ENCODE assay signal across 13 cellular contexts in genomic region chr15:90364251-90364650, GRCh38. TPM values are rescaled to one million over a fixed set of nuclear protein-coding genes. Genes with fewer than 3 reads are reported as not detected.
A peak's percentile ranks its signal among the peaks of the same experiment; 100 is the strongest.
DNase-seq lines count a peak whose midpoint lies in the region; ATAC-seq and TF ChIP-seq lines count a peak whose summit lies in the region.
"Had no signal": no experiment of that assay in that cellular context is flagged by ENCODE, and none has a peak within 500 bp of the region (broad histone marks: within the 10 kb centered on the region; RNA-seq: fewer than 3 reads in every experiment).

No MANE protein-coding gene starts in this region.

- TF ChIP-seq CTCF in epithelial cell of proximal tubule (conservative IDR thresholded peaks at IDR 0.05; ENCODE audit: low read depth, low read length) (no peak), GM10248 (IDR thresholded peaks at IDR 0.05; ENCODE audit: control extremely low read depth, extremely low read depth, low read depth, missing control alignments) (no peak)

- no peak overlapping the region for H3K4me3 ChIP-seq in epithelial cell of proximal tubule (ENCODE audit: low read depth, low read length)

- CTCF ChIA-PET in GM10248 (lab: Yijun Ruan, JAX) = interaction anchor here (2.5 to 6.6 kb wide), 3 partner anchors 12 to 45 kb away, joined by 8 to 40 read pairs (median 29); no protein-coding TSS in a partner anchor

- POLR2A ChIA-PET in GM10248 (lab: Yijun Ruan, JAX) = interaction anchor here (0.6 kb wide), 1 partner anchor 8 kb away, joined by 4 read pairs; no protein-coding TSS in a partner anchor

- DNase-seq in ELR (ENCODE audit: low read depth) = peak; percentile 86
- peak; percentile 74 for DNase-seq in RKO (ENCODE audit: low spot score)
- peak; percentile 49 for DNase-seq in epithelial cell of proximal tubule (ENCODE audit: low read depth)
- DNase-seq in renal cortical epithelial cell (ENCODE audit: low read depth) = peak; percentile 87
- DNase-seq in GM10248 (ENCODE audit: extremely low spot score) = no peak
- DNase-seq in GF-D8 (lab: John Stamatoyannopoulos, UW) = no peak
- DNase-seq: activated naive CD8-positive, alpha-beta T cell treated with anti-CD3 and anti-CD28 coated beads, Interleukin-2, amount 10 ng/mL, durations not matched to agents 7 days and 5 days; left cardiac atrium; NCI-H1048; NCI-H526 treated with DMSO at 0.1 percent for 48 hours; stimulated activated CD8-positive, alpha-beta memory T cell treated with anti-CD3 and anti-CD28 coated beads, Interleukin-4, amount 100 ng/mL, for 48 hours had no signal

- ATAC-seq in HG02623 (IDR thresholded peaks at IDR 0.05; ENCODE audit: unreplicated experiment) (no peak), HG02981 (IDR thresholded peaks at IDR 0.05; ENCODE audit: unreplicated experiment) (no peak)
- ATAC-seq: left cardiac atrium had no signal

RNA-seq across cellular contexts. Expression of gene ZNF774, which starts 12.2 kb away (rescaled TPM):
- total RNA-seq in epithelial cell of proximal tubule (1.1 and 5.9 TPM in 2 replicates), renal cortical epithelial cell (2.4 and 3.9 TPM in 2 replicates)

RNA-seq across cellular contexts. Expression of gene IQGAP1, which starts 23.8 kb away (rescaled TPM):
- total RNA-seq in epithelial cell of proximal tubule (176 and 187 TPM in 2 replicates), renal cortical epithelial cell (206 and 486 TPM in 2 replicates)

Comparison
In these comparisons a context has a peak if more than half of its experiments do, and no peak if none do; other contexts are left out.
1. DNase-seq: peak in ELR (single experiment), RKO (single experiment), epithelial cell of proximal tubule (single experiment) and renal cortical epithelial cell (single experiment); none in GM10248 (single experiment) and GF-D8 (single experiment).